ENCODE assay signal across 1 cellular context in the genomic region with DNA sequence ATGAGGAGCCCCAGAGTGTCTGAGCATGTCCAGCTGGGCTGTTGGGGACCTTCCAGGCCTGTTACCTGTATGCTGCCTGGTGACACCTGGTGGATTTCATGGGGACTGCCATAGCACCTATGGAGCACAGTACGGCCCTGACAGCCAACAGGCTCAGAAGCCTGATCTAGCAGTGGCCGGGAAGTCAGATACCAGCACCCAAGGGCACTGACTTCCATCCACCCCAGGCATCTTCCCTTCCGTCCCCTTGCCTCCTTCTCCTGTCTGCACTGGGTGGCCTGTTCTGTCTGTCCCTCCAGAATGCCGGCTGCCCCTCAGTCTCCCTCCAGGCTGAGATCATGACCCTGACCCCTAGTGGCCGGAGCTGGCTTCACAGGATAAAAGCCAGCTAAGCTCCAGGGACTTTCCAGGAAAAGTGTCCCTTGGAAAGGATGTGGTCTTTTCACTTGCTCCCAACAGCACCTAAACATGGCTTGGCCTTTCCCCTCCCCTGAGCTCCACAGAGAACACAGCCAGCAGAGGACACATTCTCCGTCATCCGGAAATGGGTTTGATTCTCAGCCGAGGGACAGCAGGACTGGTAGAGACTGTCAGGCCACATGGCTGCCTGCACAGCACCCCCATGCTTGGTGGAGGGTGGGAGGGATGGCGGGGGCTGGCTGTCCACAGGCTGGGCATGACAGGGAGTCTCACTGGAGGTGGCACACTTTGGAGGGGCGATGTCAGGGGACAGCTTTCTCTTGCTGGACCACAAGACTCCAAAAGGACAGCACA.
TF ChIP-seq lines count a peak whose summit lies in the region.

No MANE protein-coding gene starts in this region.

TF ChIP-seq in HepG2, 621 proteins besides CTCF, POLR2A, EP300 and RAD21 (continued from another document and continues in another):
- TF ChIP-seq MIXL1 (CRISPR knock-in tag; IDR thresholded peaks at IDR 0.05): no peak
- TF ChIP-seq THAP11 (CRISPR knock-in tag; IDR thresholded peaks at IDR 0.05): 0 out of 2 replicates have a peak, but pooled peaks have one; percentile 27
- TF ChIP-seq, protein P1, sequence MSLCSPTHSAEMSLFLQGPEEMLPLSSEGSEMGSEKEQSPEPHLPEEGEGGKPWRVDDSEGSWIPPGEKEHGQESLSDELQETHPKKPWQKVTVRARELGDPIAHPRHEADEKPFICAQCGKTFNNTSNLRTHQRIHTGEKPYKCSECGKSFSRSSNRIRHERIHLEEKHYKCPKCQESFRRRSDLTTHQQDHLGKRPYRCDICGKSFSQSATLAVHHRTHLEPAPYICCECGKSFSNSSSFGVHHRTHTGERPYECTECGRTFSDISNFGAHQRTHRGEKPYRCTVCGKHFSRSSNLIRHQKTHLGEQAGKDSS (CRISPR knock-in tag; IDR thresholded peaks at IDR 0.05; ENCODE audit: borderline replicate concordance, low read depth): 0 out of 2 replicates have a peak, but pooled peaks have one; percentile 36
- TF ChIP-seq STAG1 (CRISPR knock-in tag; IDR thresholded peaks at IDR 0.05): peak; percentile 50
- TF ChIP-seq, protein P2, sequence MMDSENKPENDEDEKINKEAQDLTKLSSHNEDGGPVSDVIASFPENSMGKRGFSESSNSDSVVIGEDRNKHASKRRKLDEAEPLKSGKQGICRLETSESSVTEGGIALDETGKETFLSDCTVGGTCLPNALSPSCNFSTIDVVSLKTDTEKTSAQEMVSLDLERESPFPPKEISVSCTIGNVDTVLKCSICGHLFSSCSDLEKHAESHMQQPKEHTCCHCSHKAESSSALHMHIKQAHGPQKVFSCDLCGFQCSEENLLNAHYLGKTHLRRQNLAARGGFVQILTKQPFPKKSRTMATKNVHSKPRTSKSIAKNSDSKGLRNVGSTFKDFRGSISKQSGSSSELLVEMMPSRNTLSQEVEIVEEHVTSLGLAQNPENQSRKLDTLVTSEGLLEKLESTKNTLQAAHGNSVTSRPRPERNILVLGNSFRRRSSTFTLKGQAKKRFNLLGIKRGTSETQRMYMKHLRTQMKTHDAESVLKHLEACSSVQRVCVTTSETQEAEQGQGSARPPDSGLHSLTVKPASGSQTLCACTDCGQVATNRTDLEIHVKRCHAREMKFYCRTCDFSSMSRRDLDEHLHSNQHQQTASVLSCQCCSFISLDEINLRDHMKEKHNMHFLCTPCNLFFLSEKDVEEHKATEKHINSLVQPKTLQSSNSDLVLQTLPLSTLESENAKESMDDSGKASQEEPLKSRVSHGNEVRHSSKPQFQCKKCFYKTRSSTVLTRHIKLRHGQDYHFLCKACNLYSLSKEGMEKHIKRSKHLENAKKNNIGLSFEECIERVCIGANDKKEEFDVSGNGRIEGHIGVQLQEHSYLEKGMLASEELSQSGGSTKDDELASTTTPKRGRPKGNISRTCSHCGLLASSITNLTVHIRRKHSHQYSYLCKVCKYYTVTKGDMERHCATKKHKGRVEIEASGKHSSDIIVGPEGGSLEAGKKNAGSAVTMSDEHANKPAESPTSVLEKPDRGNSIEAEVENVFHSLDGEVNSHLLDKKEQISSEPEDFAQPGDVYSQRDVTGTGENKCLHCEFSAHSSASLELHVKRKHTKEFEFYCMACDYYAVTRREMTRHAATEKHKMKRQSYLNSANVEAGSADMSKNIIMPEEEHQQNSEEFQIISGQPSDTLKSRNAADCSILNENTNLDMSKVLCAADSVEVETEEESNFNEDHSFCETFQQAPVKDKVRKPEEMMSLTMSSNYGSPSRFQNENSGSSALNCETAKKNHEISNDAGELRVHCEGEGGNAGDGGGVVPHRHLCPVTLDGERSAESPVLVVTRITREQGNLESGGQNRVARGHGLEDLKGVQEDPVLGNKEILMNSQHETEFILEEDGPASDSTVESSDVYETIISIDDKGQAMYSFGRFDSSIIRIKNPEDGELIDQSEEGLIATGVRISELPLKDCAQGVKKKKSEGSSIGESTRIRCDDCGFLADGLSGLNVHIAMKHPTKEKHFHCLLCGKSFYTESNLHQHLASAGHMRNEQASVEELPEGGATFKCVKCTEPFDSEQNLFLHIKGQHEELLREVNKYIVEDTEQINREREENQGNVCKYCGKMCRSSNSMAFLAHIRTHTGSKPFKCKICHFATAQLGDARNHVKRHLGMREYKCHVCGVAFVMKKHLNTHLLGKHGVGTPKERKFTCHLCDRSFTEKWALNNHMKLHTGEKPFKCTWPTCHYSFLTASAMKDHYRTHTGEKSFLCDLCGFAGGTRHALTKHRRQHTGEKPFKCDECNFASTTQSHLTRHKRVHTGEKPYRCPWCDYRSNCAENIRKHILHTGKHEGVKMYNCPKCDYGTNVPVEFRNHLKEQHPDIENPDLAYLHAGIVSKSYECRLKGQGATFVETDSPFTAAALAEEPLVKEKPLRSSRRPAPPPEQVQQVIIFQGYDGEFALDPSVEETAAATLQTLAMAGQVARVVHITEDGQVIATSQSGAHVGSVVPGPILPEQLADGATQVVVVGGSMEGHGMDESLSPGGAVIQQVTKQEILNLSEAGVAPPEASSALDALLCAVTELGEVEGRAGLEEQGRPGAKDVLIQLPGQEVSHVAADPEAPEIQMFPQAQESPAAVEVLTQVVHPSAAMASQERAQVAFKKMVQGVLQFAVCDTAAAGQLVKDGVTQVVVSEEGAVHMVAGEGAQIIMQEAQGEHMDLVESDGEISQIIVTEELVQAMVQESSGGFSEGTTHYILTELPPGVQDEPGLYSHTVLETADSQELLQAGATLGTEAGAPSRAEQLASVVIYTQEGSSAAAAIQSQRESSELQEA (CRISPR knock-in tag; IDR thresholded peaks at IDR 0.05; ENCODE audit: not compliant biosample characterization): no peak
- TF ChIP-seq SOX5 (CRISPR knock-in tag; IDR thresholded peaks at IDR 0.05; ENCODE audit: borderline replicate concordance): 0 out of 2 replicates have a peak, but pooled peaks have one; percentile 8
- TF ChIP-seq SRSF9 (IDR thresholded peaks at IDR 0.05; ENCODE audit: borderline replicate concordance, insufficient read depth, low read depth, low read length, poor library complexity, severe bottlenecking): no peak
- TF ChIP-seq, protein P3, sequence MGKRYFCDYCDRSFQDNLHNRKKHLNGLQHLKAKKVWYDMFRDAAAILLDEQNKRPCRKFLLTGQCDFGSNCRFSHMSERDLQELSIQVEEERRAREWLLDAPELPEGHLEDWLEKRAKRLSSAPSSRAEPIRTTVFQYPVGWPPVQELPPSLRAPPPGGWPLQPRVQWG (CRISPR knock-in tag; IDR thresholded peaks at IDR 0.05; ENCODE audit: borderline replicate concordance, low read depth): no peak
- TF ChIP-seq CCAR2 (optimal IDR thresholded peaks at IDR 0.05; ENCODE audit: low read depth, low read length): no peak
- no peak for TF ChIP-seq ZNF143 (CRISPR knock-in tag; IDR thresholded peaks at IDR 0.05)
- TF ChIP-seq BRCA1 (CRISPR knock-in tag; IDR thresholded peaks at IDR 0.05): no peak
- TF ChIP-seq ZNF605 (CRISPR knock-in tag; IDR thresholded peaks at IDR 0.05): no peak
- TF ChIP-seq, protein P4, sequence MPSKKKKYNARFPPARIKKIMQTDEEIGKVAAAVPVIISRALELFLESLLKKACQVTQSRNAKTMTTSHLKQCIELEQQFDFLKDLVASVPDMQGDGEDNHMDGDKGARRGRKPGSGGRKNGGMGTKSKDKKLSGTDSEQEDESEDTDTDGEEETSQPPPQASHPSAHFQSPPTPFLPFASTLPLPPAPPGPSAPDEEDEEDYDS (CRISPR knock-in tag; IDR thresholded peaks at IDR 0.05): peak; percentile 29; the same call in 1 of the 2 replicates
- TF ChIP-seq ISL2 (CRISPR knock-in tag; IDR thresholded peaks at IDR 0.05): no peak
- peak; percentile 91 for TF ChIP-seq BCL6 (CRISPR knock-in tag; IDR thresholded peaks at IDR 0.05)
- TF ChIP-seq, protein P5, sequence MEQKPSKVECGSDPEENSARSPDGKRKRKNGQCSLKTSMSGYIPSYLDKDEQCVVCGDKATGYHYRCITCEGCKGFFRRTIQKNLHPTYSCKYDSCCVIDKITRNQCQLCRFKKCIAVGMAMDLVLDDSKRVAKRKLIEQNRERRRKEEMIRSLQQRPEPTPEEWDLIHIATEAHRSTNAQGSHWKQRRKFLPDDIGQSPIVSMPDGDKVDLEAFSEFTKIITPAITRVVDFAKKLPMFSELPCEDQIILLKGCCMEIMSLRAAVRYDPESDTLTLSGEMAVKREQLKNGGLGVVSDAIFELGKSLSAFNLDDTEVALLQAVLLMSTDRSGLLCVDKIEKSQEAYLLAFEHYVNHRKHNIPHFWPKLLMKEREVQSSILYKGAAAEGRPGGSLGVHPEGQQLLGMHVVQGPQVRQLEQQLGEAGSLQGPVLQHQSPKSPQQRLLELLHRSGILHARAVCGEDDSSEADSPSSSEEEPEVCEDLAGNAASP (CRISPR knock-in tag; IDR thresholded peaks at IDR 0.05; ENCODE audit: borderline replicate concordance): no peak
- 0 out of 2 replicates have a peak, but pooled peaks have one; percentile 24 for TF ChIP-seq SP2 (CRISPR knock-in tag; IDR thresholded peaks at IDR 0.05)
- TF ChIP-seq ARNT (IDR thresholded peaks at IDR 0.05): no peak
- TF ChIP-seq MEIS1 (CRISPR knock-in tag; IDR thresholded peaks at IDR 0.05; ENCODE audit: borderline replicate concordance): 0 out of 2 replicates have a peak, but pooled peaks have one; percentile 54
- 0 out of 2 replicates have a peak, but pooled peaks have one; percentile 42 for TF ChIP-seq BORCS8-MEF2B (CRISPR knock-in tag; IDR thresholded peaks at IDR 0.05)
- TF ChIP-seq FOXK1 (CRISPR knock-in tag; IDR thresholded peaks at IDR 0.05; ENCODE audit: borderline replicate concordance, low read depth): no peak
- peak; percentile 22; the same call in 1 of the 2 replicates for TF ChIP-seq ZNF350 (CRISPR knock-in tag; IDR thresholded peaks at IDR 0.05; ENCODE audit: borderline replicate concordance, low read depth)
- TF ChIP-seq, protein P6, sequence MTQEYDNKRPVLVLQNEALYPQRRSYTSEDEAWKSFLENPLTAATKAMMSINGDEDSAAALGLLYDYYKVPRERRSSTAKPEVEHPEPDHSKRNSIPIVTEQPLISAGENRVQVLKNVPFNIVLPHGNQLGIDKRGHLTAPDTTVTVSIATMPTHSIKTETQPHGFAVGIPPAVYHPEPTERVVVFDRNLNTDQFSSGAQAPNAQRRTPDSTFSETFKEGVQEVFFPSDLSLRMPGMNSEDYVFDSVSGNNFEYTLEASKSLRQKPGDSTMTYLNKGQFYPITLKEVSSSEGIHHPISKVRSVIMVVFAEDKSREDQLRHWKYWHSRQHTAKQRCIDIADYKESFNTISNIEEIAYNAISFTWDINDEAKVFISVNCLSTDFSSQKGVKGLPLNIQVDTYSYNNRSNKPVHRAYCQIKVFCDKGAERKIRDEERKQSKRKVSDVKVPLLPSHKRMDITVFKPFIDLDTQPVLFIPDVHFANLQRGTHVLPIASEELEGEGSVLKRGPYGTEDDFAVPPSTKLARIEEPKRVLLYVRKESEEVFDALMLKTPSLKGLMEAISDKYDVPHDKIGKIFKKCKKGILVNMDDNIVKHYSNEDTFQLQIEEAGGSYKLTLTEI (CRISPR knock-in tag; conservative IDR thresholded peaks at IDR 0.05): no peak
- no peak for TF ChIP-seq ZSCAN21 (CRISPR knock-in tag; IDR thresholded peaks at IDR 0.05; ENCODE audit: borderline replicate concordance)
- TF ChIP-seq MTA1 (CRISPR knock-in tag; IDR thresholded peaks at IDR 0.05; ENCODE audit: borderline replicate concordance): peak; percentile 47; the same call in 1 of the 2 replicates
- TF ChIP-seq XRCC5 (optimal IDR thresholded peaks at IDR 0.05; ENCODE audit: low read length): peak; percentile 56
- TF ChIP-seq ZNF501 (CRISPR knock-in tag; IDR thresholded peaks at IDR 0.05): 0 out of 2 replicates have a peak, but pooled peaks have one; percentile 42
- no peak for TF ChIP-seq MED13 (CRISPR knock-in tag; IDR thresholded peaks at IDR 0.05)
- TF ChIP-seq ZNF761 (CRISPR knock-in tag; conservative IDR thresholded peaks at IDR 0.05): 0 out of 2 replicates have a peak, but pooled peaks have one; percentile 63
- TF ChIP-seq, protein P7, sequence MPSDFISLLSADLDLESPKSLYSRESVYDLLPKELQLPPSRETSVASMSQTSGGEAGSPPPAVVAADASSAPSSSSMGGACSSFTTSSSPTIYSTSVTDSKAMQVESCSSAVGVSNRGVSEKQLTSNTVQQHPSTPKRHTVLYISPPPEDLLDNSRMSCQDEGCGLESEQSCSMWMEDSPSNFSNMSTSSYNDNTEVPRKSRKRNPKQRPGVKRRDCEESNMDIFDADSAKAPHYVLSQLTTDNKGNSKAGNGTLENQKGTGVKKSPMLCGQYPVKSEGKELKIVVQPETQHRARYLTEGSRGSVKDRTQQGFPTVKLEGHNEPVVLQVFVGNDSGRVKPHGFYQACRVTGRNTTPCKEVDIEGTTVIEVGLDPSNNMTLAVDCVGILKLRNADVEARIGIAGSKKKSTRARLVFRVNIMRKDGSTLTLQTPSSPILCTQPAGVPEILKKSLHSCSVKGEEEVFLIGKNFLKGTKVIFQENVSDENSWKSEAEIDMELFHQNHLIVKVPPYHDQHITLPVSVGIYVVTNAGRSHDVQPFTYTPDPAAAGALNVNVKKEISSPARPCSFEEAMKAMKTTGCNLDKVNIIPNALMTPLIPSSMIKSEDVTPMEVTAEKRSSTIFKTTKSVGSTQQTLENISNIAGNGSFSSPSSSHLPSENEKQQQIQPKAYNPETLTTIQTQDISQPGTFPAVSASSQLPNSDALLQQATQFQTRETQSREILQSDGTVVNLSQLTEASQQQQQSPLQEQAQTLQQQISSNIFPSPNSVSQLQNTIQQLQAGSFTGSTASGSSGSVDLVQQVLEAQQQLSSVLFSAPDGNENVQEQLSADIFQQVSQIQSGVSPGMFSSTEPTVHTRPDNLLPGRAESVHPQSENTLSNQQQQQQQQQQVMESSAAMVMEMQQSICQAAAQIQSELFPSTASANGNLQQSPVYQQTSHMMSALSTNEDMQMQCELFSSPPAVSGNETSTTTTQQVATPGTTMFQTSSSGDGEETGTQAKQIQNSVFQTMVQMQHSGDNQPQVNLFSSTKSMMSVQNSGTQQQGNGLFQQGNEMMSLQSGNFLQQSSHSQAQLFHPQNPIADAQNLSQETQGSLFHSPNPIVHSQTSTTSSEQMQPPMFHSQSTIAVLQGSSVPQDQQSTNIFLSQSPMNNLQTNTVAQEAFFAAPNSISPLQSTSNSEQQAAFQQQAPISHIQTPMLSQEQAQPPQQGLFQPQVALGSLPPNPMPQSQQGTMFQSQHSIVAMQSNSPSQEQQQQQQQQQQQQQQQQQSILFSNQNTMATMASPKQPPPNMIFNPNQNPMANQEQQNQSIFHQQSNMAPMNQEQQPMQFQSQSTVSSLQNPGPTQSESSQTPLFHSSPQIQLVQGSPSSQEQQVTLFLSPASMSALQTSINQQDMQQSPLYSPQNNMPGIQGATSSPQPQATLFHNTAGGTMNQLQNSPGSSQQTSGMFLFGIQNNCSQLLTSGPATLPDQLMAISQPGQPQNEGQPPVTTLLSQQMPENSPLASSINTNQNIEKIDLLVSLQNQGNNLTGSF (CRISPR knock-in tag; IDR thresholded peaks at IDR 0.05): no peak
- TF ChIP-seq NCOA2 (CRISPR knock-in tag; IDR thresholded peaks at IDR 0.05): no peak
